1 cellular context compared by ENCODE assay signal in genomic region chr20:53579581-53580375, GRCh38.
TF ChIP-seq lines count a peak whose summit lies in the region.

No MANE protein-coding gene starts in this region.

TF ChIP-seq in HEK293, 187 proteins besides CTCF, POLR2A, EP300 and RAD21 (continued from another document):
- TF ChIP-seq, protein P1, sequence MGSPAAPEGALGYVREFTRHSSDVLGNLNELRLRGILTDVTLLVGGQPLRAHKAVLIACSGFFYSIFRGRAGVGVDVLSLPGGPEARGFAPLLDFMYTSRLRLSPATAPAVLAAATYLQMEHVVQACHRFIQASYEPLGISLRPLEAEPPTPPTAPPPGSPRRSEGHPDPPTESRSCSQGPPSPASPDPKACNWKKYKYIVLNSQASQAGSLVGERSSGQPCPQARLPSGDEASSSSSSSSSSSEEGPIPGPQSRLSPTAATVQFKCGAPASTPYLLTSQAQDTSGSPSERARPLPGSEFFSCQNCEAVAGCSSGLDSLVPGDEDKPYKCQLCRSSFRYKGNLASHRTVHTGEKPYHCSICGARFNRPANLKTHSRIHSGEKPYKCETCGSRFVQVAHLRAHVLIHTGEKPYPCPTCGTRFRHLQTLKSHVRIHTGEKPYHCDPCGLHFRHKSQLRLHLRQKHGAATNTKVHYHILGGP (tag by site-specific recombination; IDR thresholded peaks at IDR 0.05): no peak
- no peak for TF ChIP-seq ZNF311 (tag by site-specific recombination; IDR thresholded peaks at IDR 0.05; ENCODE audit: borderline replicate concordance)
- TF ChIP-seq, protein P2, sequence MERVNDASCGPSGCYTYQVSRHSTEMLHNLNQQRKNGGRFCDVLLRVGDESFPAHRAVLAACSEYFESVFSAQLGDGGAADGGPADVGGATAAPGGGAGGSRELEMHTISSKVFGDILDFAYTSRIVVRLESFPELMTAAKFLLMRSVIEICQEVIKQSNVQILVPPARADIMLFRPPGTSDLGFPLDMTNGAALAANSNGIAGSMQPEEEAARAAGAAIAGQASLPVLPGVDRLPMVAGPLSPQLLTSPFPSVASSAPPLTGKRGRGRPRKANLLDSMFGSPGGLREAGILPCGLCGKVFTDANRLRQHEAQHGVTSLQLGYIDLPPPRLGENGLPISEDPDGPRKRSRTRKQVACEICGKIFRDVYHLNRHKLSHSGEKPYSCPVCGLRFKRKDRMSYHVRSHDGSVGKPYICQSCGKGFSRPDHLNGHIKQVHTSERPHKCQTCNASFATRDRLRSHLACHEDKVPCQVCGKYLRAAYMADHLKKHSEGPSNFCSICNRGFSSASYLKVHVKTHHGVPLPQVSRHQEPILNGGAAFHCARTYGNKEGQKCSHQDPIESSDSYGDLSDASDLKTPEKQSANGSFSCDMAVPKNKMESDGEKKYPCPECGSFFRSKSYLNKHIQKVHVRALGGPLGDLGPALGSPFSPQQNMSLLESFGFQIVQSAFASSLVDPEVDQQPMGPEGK (tag by site-specific recombination; IDR thresholded peaks at IDR 0.05): peak; percentile 42; the same call in 1 of the 2 replicates
- TF ChIP-seq, protein P3, sequence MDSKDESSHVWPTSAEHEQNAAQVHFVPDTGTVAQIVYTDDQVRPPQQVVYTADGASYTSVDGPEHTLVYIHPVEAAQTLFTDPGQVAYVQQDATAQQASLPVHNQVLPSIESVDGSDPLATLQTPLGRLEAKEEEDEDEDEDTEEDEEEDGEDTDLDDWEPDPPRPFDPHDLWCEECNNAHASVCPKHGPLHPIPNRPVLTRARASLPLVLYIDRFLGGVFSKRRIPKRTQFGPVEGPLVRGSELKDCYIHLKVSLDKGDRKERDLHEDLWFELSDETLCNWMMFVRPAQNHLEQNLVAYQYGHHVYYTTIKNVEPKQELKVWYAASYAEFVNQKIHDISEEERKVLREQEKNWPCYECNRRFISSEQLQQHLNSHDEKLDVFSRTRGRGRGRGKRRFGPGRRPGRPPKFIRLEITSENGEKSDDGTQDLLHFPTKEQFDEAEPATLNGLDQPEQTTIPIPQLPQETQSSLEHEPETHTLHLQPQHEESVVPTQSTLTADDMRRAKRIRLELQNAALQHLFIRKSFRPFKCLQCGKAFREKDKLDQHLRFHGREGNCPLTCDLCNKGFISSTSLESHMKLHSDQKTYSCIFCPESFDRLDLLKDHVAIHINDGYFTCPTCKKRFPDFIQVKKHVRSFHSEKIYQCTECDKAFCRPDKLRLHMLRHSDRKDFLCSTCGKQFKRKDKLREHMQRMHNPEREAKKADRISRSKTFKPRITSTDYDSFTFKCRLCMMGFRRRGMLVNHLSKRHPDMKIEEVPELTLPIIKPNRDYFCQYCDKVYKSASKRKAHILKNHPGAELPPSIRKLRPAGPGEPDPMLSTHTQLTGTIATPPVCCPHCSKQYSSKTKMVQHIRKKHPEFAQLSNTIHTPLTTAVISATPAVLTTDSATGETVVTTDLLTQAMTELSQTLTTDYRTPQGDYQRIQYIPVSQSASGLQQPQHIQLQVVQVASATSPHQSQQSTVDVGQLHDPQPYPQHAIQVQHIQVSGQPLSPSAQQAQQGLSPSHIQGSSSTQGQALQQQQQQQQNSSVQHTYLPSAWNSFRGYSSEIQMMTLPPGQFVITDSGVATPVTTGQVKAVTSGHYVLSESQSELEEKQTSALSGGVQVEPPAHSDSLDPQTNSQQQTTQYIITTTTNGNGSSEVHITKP (tag by site-specific recombination; IDR thresholded peaks at IDR 0.05): peak; percentile 48
